Comparison of ENCODE assay signal across 19 cellular contexts in the genomic region with DNA sequence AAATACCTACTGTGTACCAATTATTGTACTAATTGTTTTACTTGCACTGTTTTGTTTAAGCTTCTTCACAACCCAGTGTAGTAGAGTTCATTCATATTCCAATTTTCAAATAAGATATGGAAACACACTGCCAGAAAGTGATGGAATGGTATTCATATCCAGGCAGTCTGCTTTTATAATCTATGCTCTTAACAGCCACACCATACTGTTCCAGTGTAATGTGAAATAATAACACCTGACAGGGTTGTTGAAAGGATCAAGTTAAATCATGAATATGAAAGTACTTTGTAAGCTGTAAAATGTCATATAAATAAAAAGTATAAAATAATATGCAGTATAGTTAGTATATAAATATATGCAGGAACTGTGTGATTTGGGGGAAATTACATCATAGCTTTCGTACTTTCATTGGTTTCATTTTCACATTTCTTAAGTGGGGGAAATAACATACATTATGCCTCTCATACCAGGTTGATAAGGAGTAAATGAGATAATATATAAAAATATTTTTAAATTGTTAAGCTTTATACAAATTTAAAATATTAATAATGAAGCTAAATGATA.
DNase-seq lines count a peak whose midpoint lies in the region; ATAC-seq, FAIRE-seq and TF ChIP-seq lines count a peak whose summit lies in the region.
"Had no signal": no experiment of that assay in that cellular context is flagged by ENCODE, and none has a peak within 500 bp of the region (broad histone marks: within the 10 kb centered on the region; RNA-seq: fewer than 3 reads in every experiment).

No MANE protein-coding gene starts in this region.

- H3K4me3 Mint-ChIP-seq in CD4-positive, alpha-beta T cell: peak overlapping the region; percentile 32
- H3K4me3 Mint-ChIP-seq in T-cell: peak overlapping the region in 2 of 3 donors; percentile 5 to 59
- H3K4me3 Mint-ChIP-seq: activated T-helper 1 cell treated with anti-CD3 and anti-CD28 coated beads, Interleukin-12 subunit alpha, Interleukin-12 subunit beta, Interleukin-2, Interleukin-4 antibody, amounts not matched to agents 30 ng/mL and 10 ng/mL and 1 ng/mL, durations not matched to agents 14 hours and 24 hours and 36 hours; nephron progenitor cell had no signal

- TF ChIP-seq RAD21 in A549 (conservative IDR thresholded peaks at IDR 0.05 in 1 of 2, IDR thresholded peaks at IDR 0.05 in 1 of 2): no peak

- no peak for TF ChIP-seq EP300 in A549 (IDR thresholded peaks at IDR 0.05)

- peaks cover 38% of the 10 kb centered on the region for H3K36me3 Mint-ChIP-seq in CD4-positive, alpha-beta T cell (ENCODE audit: low read depth)
- H3K36me3 Mint-ChIP-seq in T-cell: peaks cover 25% of the 10 kb centered on the region

- FAIRE-seq in A549 (lab: Jason Lieb, UNC) (peak; percentile 65), islet of Langerhans (lab: Jason Lieb, UNC) (peak; percentile 47)

- H3K4me1 Mint-ChIP-seq in CD4-positive, alpha-beta T cell (ENCODE audit: low read depth): peaks cover 5% of the 10 kb centered on the region
- H3K4me1 Mint-ChIP-seq in T-cell: peaks cover 0 to 12% (median 11%) of the 10 kb centered on the region in 3 donors
- H3K4me1 Mint-ChIP-seq: nephron progenitor cell had no signal

- intact Hi-C loops in CD4-positive, alpha-beta T cell (cut with DNase I, micrococcal nuclease): no loop called here

- no peak overlapping the region for H3K4me2 ChIP-seq in A549
- H3K4me2 ChIP-seq: PC-9 had no signal

- ATAC-seq in A549 (no peak), T-cell (replicated peaks in 1 of 4) (no peak), GM21360 (IDR thresholded peaks at IDR 0.05; ENCODE audit: unreplicated experiment) (no peak)
- ATAC-seq in CD4-positive, alpha-beta T cell (ENCODE audit: poor library complexity): no peak
- ATAC-seq: lower lobe of right lung had no signal

- WGBS in A549 (ENCODE audit: missing lambda C conversion rate): 89% methylated on average over 1 of the region's 1 CpG

- H3K27ac Mint-ChIP-seq in CD4-positive, alpha-beta T cell: no peak overlapping the region
- H3K27ac Mint-ChIP-seq in T-cell: no peak overlapping the region
- H3K27ac Mint-ChIP-seq: activated CD4-positive, alpha-beta T cell treated with anti-CD3 and anti-CD28 coated beads, Interleukin-2, amount 10 ng/mL, durations not matched to agents 24 days and 14 days; activated T-helper 1 cell treated with anti-CD3 and anti-CD28 coated beads, Interleukin-12 subunit alpha, Interleukin-12 subunit beta, Interleukin-2, Interleukin-4 antibody, amounts not matched to agents 30 ng/mL and 10 ng/mL and 1 ng/mL, durations not matched to agents 14 hours and 24 hours and 36 hours; nephron progenitor cell had no signal

- no peaks in the 10 kb centered on the region for H3K9me3 ChIP-seq in A549
- no peaks in the 10 kb centered on the region for H3K9me3 ChIP-seq in CD4-positive, alpha-beta T cell (ENCODE audit: control insufficient read depth, low read length)
- H3K9me3 ChIP-seq: lower lobe of right lung, SJSA1 had no signal

- H3K9me3 Mint-ChIP-seq in CD4-positive, alpha-beta T cell: no peaks in the 10 kb centered on the region
- H3K9me3 Mint-ChIP-seq in T-cell: no peaks in the 10 kb centered on the region
- H3K9me3 Mint-ChIP-seq: activated CD4-positive, alpha-beta T cell treated with anti-CD3 and anti-CD28 coated beads, Interleukin-2, amount 10 ng/mL, durations not matched to agents 24 days and 14 days; activated T-helper 1 cell treated with anti-CD3 and anti-CD28 coated beads, Interleukin-12 subunit alpha, Interleukin-12 subunit beta, Interleukin-2, Interleukin-4 antibody, amounts not matched to agents 30 ng/mL and 10 ng/mL and 1 ng/mL, durations not matched to agents 14 hours and 24 hours and 36 hours; nephron progenitor cell had no signal

- H3K4me1 ChIP-seq in A549: no peaks in the 10 kb centered on the region
- H3K4me1 ChIP-seq: lower lobe of right lung, SJSA1 had no signal

- CTCF ChIA-PET in A549 (lab: Yijun Ruan, JAX): interaction anchor here (0.5 to 1.3 kb wide), 6 partner anchors 9 to 525 kb away, joined by 3 to 4 read pairs (median 4); no protein-coding TSS in a partner anchor
- CTCF ChIA-PET in CD4-positive, alpha-beta T cell (lab: Charles Lee): no interaction called here
- CTCF ChIA-PET in T-cell (lab: Charles Lee): interaction anchor here in 1 of 2 donors (0.8 kb wide), 1 partner anchor 37 kb away, joined by 3 read pairs; no protein-coding TSS in a partner anchor

- H3K27ac ChIP-seq in A549: no peak overlapping the region
- H3K27ac ChIP-seq in CD4-positive, alpha-beta T cell (ENCODE audit: low read depth, low read length): no peak overlapping the region
- H3K27ac ChIP-seq: epithelial cell of prostate, lower lobe of right lung, PC-9, SJSA1 had no signal

- no peaks in the 10 kb centered on the region for H3K27me3 Mint-ChIP-seq in CD4-positive, alpha-beta T cell
- H3K27me3 Mint-ChIP-seq in T-cell: no peaks in the 10 kb centered on the region
- H3K27me3 Mint-ChIP-seq: activated CD4-positive, alpha-beta T cell treated with anti-CD3 and anti-CD28 coated beads, Interleukin-2, amount 10 ng/mL, durations not matched to agents 24 days and 14 days had no signal

- DNase-seq in A549 (ENCODE audit: low read depth in 1 of 2, low spot score in 1 of 2) (no peak), T-cell (no peak), ecto neural progenitor cell (ENCODE audit: low spot score) (no peak), inferior parietal cortex (ENCODE audit: extremely low spot score) (no peak)
- DNase-seq in CD4-positive, alpha-beta T cell: no peak
- DNase-seq: activated CD4-positive, alpha-beta T cell treated with anti-CD3 and anti-CD28 coated beads, Interleukin-2, amount 10 ng/mL, durations not matched to agents 24 days and 14 days; aorta; DMS153; lower lobe of right lung; NCI-H2029; NCI-H524; nephron progenitor cell; PC-9; substantia nigra had no signal

- TF ChIP-seq CTCF in A549 (IDR thresholded peaks at IDR 0.05): no peak
- TF ChIP-seq CTCF in CD4-positive, alpha-beta T cell (IDR thresholded peaks at IDR 0.05): no peak

- no peak for TF ChIP-seq POLR2A in A549 (IDR thresholded peaks at IDR 0.05; ENCODE audit: low read length)

- no peak overlapping the region for H3K4me3 ChIP-seq in A549
- H3K4me3 ChIP-seq: lower lobe of right lung, PC-9, SJSA1 had no signal

- no peaks in the 10 kb centered on the region for H3K27me3 ChIP-seq in CD4-positive, alpha-beta T cell (ENCODE audit: control insufficient read depth, insufficient read depth, low read length)
- H3K27me3 ChIP-seq: SJSA1 had no signal

- POLR2A ChIA-PET in A549 (lab: Yijun Ruan, JAX) (no interaction called here), T-cell (lab: Charles Lee) (no interaction called here)
- POLR2A ChIA-PET in CD4-positive, alpha-beta T cell (lab: Charles Lee): no interaction called here

TF ChIP-seq in A549, 52 proteins besides CTCF, POLR2A, EP300 and RAD21:
- TF ChIP-seq, protein P1, sequence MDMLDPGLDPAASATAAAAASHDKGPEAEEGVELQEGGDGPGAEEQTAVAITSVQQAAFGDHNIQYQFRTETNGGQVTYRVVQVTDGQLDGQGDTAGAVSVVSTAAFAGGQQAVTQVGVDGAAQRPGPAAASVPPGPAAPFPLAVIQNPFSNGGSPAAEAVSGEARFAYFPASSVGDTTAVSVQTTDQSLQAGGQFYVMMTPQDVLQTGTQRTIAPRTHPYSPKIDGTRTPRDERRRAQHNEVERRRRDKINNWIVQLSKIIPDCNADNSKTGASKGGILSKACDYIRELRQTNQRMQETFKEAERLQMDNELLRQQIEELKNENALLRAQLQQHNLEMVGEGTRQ (IDR thresholded peaks at IDR 0.05): no peak
